In genomic region chr6:152110878-152111820, GRCh38 we compare ENCODE assay signal across 13 cellular contexts.
DNase-seq lines count a peak whose midpoint lies in the region; ATAC-seq and TF ChIP-seq lines count a peak whose summit lies in the region.
"Had no signal": no experiment of that assay in that cellular context is flagged by ENCODE, and none has a peak within 500 bp of the region (broad histone marks: within the 10 kb centered on the region; RNA-seq: fewer than 3 reads in every experiment).

No MANE protein-coding gene starts in this region.

- peak overlapping the region; percentile 58 for H3K9ac ChIP-seq in adipocyte (ENCODE audit: low read length)

- H3K36me3 ChIP-seq in adipocyte (ENCODE audit: control insufficient read depth, insufficient read depth, low read length, severe bottlenecking) (no peaks in the 10 kb centered on the region), psoas muscle (ENCODE audit: insufficient read depth in 1 of 2, low read depth in 1 of 2) (no peaks in the 10 kb centered on the region), H7 (replicated peaks; ENCODE audit: control insufficient read depth, insufficient read depth, low read length) (no peaks in the 10 kb centered on the region)
- H3K36me3 ChIP-seq: SJCRH30 had no signal

- CTCF ChIA-PET in WTC11 (lab: Charles Lee): interaction anchor here (1.2 to 3.5 kb wide), 3 partner anchors 13 to 33 kb away, joined by 4 to 19 read pairs (median 7); no protein-coding TSS in a partner anchor

- H3K27me3 Mint-ChIP-seq in WTC11 (ENCODE audit: low read depth): no peaks in the 10 kb centered on the region

- H3K27ac ChIP-seq in psoas muscle: peak overlapping the region; percentile 94
- H3K27ac ChIP-seq: epithelial cell of prostate, SJCRH30 had no signal

- H3K9me3 Mint-ChIP-seq in WTC11: peaks cover 4% of the 10 kb centered on the region
- H3K9me3 Mint-ChIP-seq: natural killer cell had no signal

- ATAC-seq in psoas muscle (peak; percentile 97 to 98 (median 97)), WTC11 (no peak)

- POLR2A ChIA-PET in WTC11 (lab: Charles Lee): no interaction called here

- H3K27ac Mint-ChIP-seq in WTC11: no peak overlapping the region; the same call in 1 of the 2 replicates

- H3K36me3 Mint-ChIP-seq in WTC11: no peaks in the 10 kb centered on the region

- H3K27me3 ChIP-seq in adipocyte (replicated peaks; ENCODE audit: control insufficient read depth, insufficient read depth, low read length): no peaks in the 10 kb centered on the region
- H3K27me3 ChIP-seq in psoas muscle (ENCODE audit: insufficient read depth in 3 of 3, low read length in 2 of 3): no peaks in the 10 kb centered on the region
- H3K27me3 ChIP-seq in H7 (ENCODE audit: control insufficient read depth, insufficient read depth, low read length): no peaks in the 10 kb centered on the region
- H3K27me3 ChIP-seq: SJCRH30 had no signal

- TF ChIP-seq CTCF in psoas muscle (IDR thresholded peaks at IDR 0.05) (no peak), WTC11 (IDR thresholded peaks at IDR 0.05) (no peak)

- 23 to 34% (median 28%) methylated on average over 20 of the region's 20 CpGs for WGBS in psoas muscle, 3 donors

- DNase-seq in DMS 273 treated with DMSO at 0.1 percent for 48 hours (lab: John Stamatoyannopoulos, UW): peak; percentile 37
- peak; percentile 69 for DNase-seq in adipocyte (ENCODE audit: low read depth)
- DNase-seq in cardiac septum (ENCODE audit: low spot score): peak; percentile 85
- peak; percentile 66 to 87 for DNase-seq in psoas muscle
- no peak for DNase-seq in stimulated activated naive CD4-positive, alpha-beta T cell (lab: John Stamatoyannopoulos, UW)
- no peak for DNase-seq in stimulated activated CD4-positive, alpha-beta T cell treated with anti-CD3 and anti-CD28 coated beads, Interleukin-4, amount 100 ng/mL, for 4 hours
- no peak for DNase-seq in H7
- no peak for DNase-seq in WTC11 (ENCODE audit: low spot score)
- DNase-seq: activated T-cell treated with anti-CD3 and anti-CD28 coated beads, Interleukin-2, amount 50 U/mL, for 1 hour; natural killer cell; stimulated activated CD4-positive, alpha-beta T cell treated with anti-CD3 and anti-CD28 coated beads, Interleukin-12 subunit alpha, Interleukin-12 subunit beta, amount 100 ng/mL, for 4 hours had no signal

- H3K4me3 ChIP-seq in adipocyte (ENCODE audit: low read length): peak overlapping the region; percentile 27
- H3K4me3 ChIP-seq in psoas muscle: peak overlapping the region; percentile 53
- no peak overlapping the region for H3K4me3 ChIP-seq in H7 (ENCODE audit: insufficient read depth, low read depth, low read length)
- H3K4me3 ChIP-seq: SJCRH30 had no signal

- H3K4me1 ChIP-seq in adipocyte (ENCODE audit: control insufficient read depth, insufficient read depth, low read length): peaks cover 20% of the 10 kb centered on the region
- H3K4me1 ChIP-seq in psoas muscle: peaks cover 27% of the 10 kb centered on the region

- H3K9me3 ChIP-seq in adipocyte (ENCODE audit: control insufficient read depth, low read length) (no peaks in the 10 kb centered on the region), psoas muscle (no peaks in the 10 kb centered on the region)
- H3K9me3 ChIP-seq: SJCRH30 had no signal

- no peak overlapping the region for H3K4me3 Mint-ChIP-seq in WTC11
- H3K4me3 Mint-ChIP-seq: natural killer cell had no signal

- intact Hi-C loops in cardiac septum (cut with DNase I) (no loop called here), psoas muscle (cut with DNase I) (no loop called here)

- peaks cover 12% of the 10 kb centered on the region for H3K4me1 Mint-ChIP-seq in WTC11

TF ChIP-seq in WTC11, 78 proteins besides CTCF, POLR2A, EP300 and RAD21:
- TF ChIP-seq ZBTB21 (CRISPR knock-in tag; IDR thresholded peaks at IDR 0.05; ENCODE audit: borderline replicate concordance) (no peak), JUN (CRISPR knock-in tag; IDR thresholded peaks at IDR 0.05) (no peak), ARID4B (CRISPR knock-in tag; IDR thresholded peaks at IDR 0.05; ENCODE audit: borderline replicate concordance) (no peak), ZSCAN18 (CRISPR knock-in tag; IDR thresholded peaks at IDR 0.05) (no peak), NFE2L1 (CRISPR knock-in tag; IDR thresholded peaks at IDR 0.05) (no peak), ZNF317 (CRISPR knock-in tag; IDR thresholded peaks at IDR 0.05; ENCODE audit: borderline replicate concordance, low read depth) (no peak), FOXJ3 (CRISPR knock-in tag; IDR thresholded peaks at IDR 0.05; ENCODE audit: borderline replicate concordance) (no peak), NR3C1 (CRISPR knock-in tag; conservative IDR thresholded peaks at IDR 0.05; ENCODE audit: low read depth) (no peak)

Comparison
In these comparisons a context has a peak if more than half of its experiments do, and no peak if none do; other contexts are left out.
1. DNase-seq: peak in DMS 273 treated with DMSO at 0.1 percent for 48 hours (single experiment), adipocyte (single experiment), cardiac septum (single experiment) and psoas muscle (2 of 2); none in stimulated activated naive CD4-positive, alpha-beta T cell (0 of 6), stimulated activated CD4-positive, alpha-beta T cell treated with anti-CD3 and anti-CD28 coated beads, Interleukin-4, amount 100 ng/mL, for 4 hours (0 of 2), H7 (single experiment) and WTC11 (single experiment).